ENCODE assay signal across 2 cellular contexts in genomic region chr16:57534881-57535658, GRCh38.
TF ChIP-seq lines count a peak whose summit lies in the region.

No MANE protein-coding gene starts in this region.

TF ChIP-seq in SK-N-SH, 30 proteins besides CTCF, POLR2A, EP300 and RAD21 (continued from another document):
- TF ChIP-seq REST (IDR thresholded peaks at IDR 0.05; ENCODE audit: low read depth, low read length) (no peak), NFIC (IDR thresholded peaks at IDR 0.05; ENCODE audit: borderline replicate concordance) (no peak), FOSL2 (IDR thresholded peaks at IDR 0.05; ENCODE audit: borderline replicate concordance, low read depth) (no peak), RXRA (IDR thresholded peaks at IDR 0.05; ENCODE audit: borderline replicate concordance, low read depth) (no peak), GABPA (IDR thresholded peaks at IDR 0.05; ENCODE audit: low read depth) (no peak), TAF1 (IDR thresholded peaks at IDR 0.05; ENCODE audit: borderline replicate concordance, low read depth, low read length) (no peak)

TF ChIP-seq in SK-N-SH treated with all-trans-retinoic acid at 6 μM for 48 hours, 23 proteins besides CTCF, POLR2A, EP300 and RAD21 (continued from another document):
- TF ChIP-seq TSHZ2 (CRISPR knock-in tag; IDR thresholded peaks at IDR 0.05) (no peak), PATZ1 (CRISPR knock-in tag; IDR thresholded peaks at IDR 0.05; ENCODE audit: borderline replicate concordance) (no peak), ZNF565 (CRISPR knock-in tag; conservative IDR thresholded peaks at IDR 0.05; ENCODE audit: low read depth) (no peak), RARB (CRISPR knock-in tag; IDR thresholded peaks at IDR 0.05) (no peak), ESRRG (CRISPR knock-in tag; IDR thresholded peaks at IDR 0.05) (no peak), BACH2 (CRISPR knock-in tag; IDR thresholded peaks at IDR 0.05; ENCODE audit: borderline replicate concordance) (no peak), ISL1 (CRISPR knock-in tag; IDR thresholded peaks at IDR 0.05) (no peak), ZFP30 (CRISPR knock-in tag; IDR thresholded peaks at IDR 0.05) (no peak), ARNTL (CRISPR knock-in tag; IDR thresholded peaks at IDR 0.05; ENCODE audit: borderline replicate concordance, low read depth) (no peak), GLIS3 (CRISPR knock-in tag; IDR thresholded peaks at IDR 0.05) (no peak)
TF ChIP-seq in SK-N-SH treated with all-trans-retinoic acid at 6 μM for 48 hours: peak in this region for 0.
